In genomic region chr11:90222459-90223247, GRCh38 we compare ENCODE assay signal across 9 cellular contexts.
DNase-seq lines count a peak whose midpoint lies in the region; ATAC-seq, FAIRE-seq and TF ChIP-seq lines count a peak whose summit lies in the region.
"Had no signal": no experiment of that assay in that cellular context is flagged by ENCODE, and none has a peak within 500 bp of the region (broad histone marks: within the 10 kb centered on the region; RNA-seq: fewer than 3 reads in every experiment).

Gene CHORDC1 (minus strand): TSS chr11:90223049. CDS start chr11:90222954, 95 bp downstream.

- ATAC-seq in HG03175 (IDR thresholded peaks at IDR 0.05; ENCODE audit: unreplicated experiment), result peak; percentile 93
- peak; percentile 79 for ATAC-seq in central memory CD8-positive, alpha-beta T cell (replicated peaks; ENCODE audit: extremely low read depth, poor library complexity, severe bottlenecking)

- H3K27me3 Mint-ChIP-seq in central memory CD8-positive, alpha-beta T cell, result no peaks in the 10 kb centered on the region

- peaks cover 11% of the 10 kb centered on the region for H3K36me3 Mint-ChIP-seq in central memory CD8-positive, alpha-beta T cell (ENCODE audit: insufficient read depth)

- no peak for TF ChIP-seq CTCF in AG09319 (IDR thresholded peaks at IDR 0.05; ENCODE audit: low read depth, low read length)

- peak; percentile 86 for TF ChIP-seq POLR2A in GM18951 (IDR thresholded peaks at IDR 0.05; ENCODE audit: extremely low read depth, insufficient read depth, insufficient read length)

- H3K4me1 Mint-ChIP-seq in central memory CD8-positive, alpha-beta T cell, result peaks cover 47% of the 10 kb centered on the region

- peak within 1 kb of the TSS; percentile 98 for H3K27ac Mint-ChIP-seq in central memory CD8-positive, alpha-beta T cell (ENCODE audit: low read depth)

- H3K4me3 Mint-ChIP-seq in central memory CD8-positive, alpha-beta T cell, result peak within 1 kb of the TSS; percentile 100

- DNase-seq in AG09319 (ENCODE audit: extremely low read depth, low read depth), result peak; percentile 35
- peak; percentile 75 to 91 for DNase-seq in NCI-H446 (lab: John Stamatoyannopoulos, UW)
- DNase-seq in activated CD4-positive, CD25-positive, alpha-beta regulatory T cell treated with anti-CD3 and anti-CD28 coated beads, Interleukin-2, amount 50 U/mL, for 16 hours (ENCODE audit: low read depth, low spot score), result peak; percentile 89
- peak; percentile 80 to 84 for DNase-seq in central memory CD8-positive, alpha-beta T cell (ENCODE audit: low spot score in 2 of 2)
- DNase-seq in stimulated activated CD4-positive, alpha-beta T cell treated with anti-CD3 and anti-CD28 coated beads, Interleukin-12 subunit alpha, Interleukin-12 subunit beta, amount 100 ng/mL, for 4 hours, result peak; percentile 95

- in situ Hi-C loops in GM18951 (cut with MboI; ENCODE audit: low sequenced_read_pairs, unreplicated experiment), result no loop called here

- H3K9me3 Mint-ChIP-seq in central memory CD8-positive, alpha-beta T cell, result no peaks in the 10 kb centered on the region

- peak; percentile 61 for FAIRE-seq in islet of Langerhans (lab: Jason Lieb, UNC)
- FAIRE-seq: colon had no signal

Comparison
In these comparisons a context has a peak if more than half of its experiments do, and no peak if none do; other contexts are left out.
1. Peak in every context shown above with its lines: DNase-seq and ATAC-seq.
2. DNase-seq: peak in every context shown above with its lines; median percentile 95 in stimulated activated CD4-positive, alpha-beta T cell treated with anti-CD3 and anti-CD28 coated beads, Interleukin-12 subunit alpha, Interleukin-12 subunit beta, amount 100 ng/mL, for 4 hours; 89 in activated CD4-positive, CD25-positive, alpha-beta regulatory T cell treated with anti-CD3 and anti-CD28 coated beads, Interleukin-2, amount 50 U/mL, for 16 hours; 83 in NCI-H446; 82 in central memory CD8-positive, alpha-beta T cell; 35 in AG09319.